ENCODE assay signal across 10 cellular contexts in genomic region chr7:93043393-93043985, GRCh38.
DNase-seq lines count a peak whose midpoint lies in the region; ATAC-seq, FAIRE-seq and TF ChIP-seq lines count a peak whose summit lies in the region.
"Had no signal": no experiment of that assay in that cellular context is flagged by ENCODE, and none has a peak within 500 bp of the region (broad histone marks: within the 10 kb centered on the region; RNA-seq: fewer than 3 reads in every experiment).

No MANE protein-coding gene starts in this region.

- H3K14ac ChIP-seq in trophoblast cell (ENCODE audit: low read length) = no peak overlapping the region

- H3K4me3 Mint-ChIP-seq in stimulated activated effector memory CD8-positive, alpha-beta T cell treated with anti-CD3 and anti-CD28 coated beads, Interleukin-12 subunit alpha, Interleukin-12 subunit beta, amount 100 ng/mL, for 72 hours = no peak overlapping the region

- no peak overlapping the region for H3K18ac ChIP-seq in trophoblast cell (ENCODE audit: low read length)

- H3K36me3 Mint-ChIP-seq in stimulated activated effector memory CD8-positive, alpha-beta T cell treated with anti-CD3 and anti-CD28 coated beads, Interleukin-12 subunit alpha, Interleukin-12 subunit beta, amount 100 ng/mL, for 72 hours = no peaks in the 10 kb centered on the region

- peak overlapping the region; percentile 37 for H2AFZ ChIP-seq in trophoblast cell (ENCODE audit: insufficient read depth, low read length, poor library complexity)

- H3K79me2 ChIP-seq in trophoblast cell (ENCODE audit: control insufficient read depth, insufficient read depth, low read length, poor library complexity) = no peaks in the 10 kb centered on the region

- DNase-seq in GM03348 (ENCODE audit: low spot score) (peak; percentile 85), T1000 (lab: John Stamatoyannopoulos, UW) (peak; percentile 52), foreskin fibroblast (peak; percentile 90 to 94), trophoblast cell (peak in 1 of 2 donors; percentile 10), NCI-H1048 (lab: John Stamatoyannopoulos, UW) (no peak), RCC 7860 (ENCODE audit: low spot score) (no peak)
- no peak for DNase-seq in effector CD8-positive, alpha-beta T cell (lab: John Stamatoyannopoulos, UW)
- no peak for DNase-seq in stimulated activated effector memory CD8-positive, alpha-beta T cell treated with anti-CD3 and anti-CD28 coated beads, Interleukin-12 subunit alpha, Interleukin-12 subunit beta, amount 100 ng/mL, for 72 hours (ENCODE audit: low spot score in 2 of 2)
- DNase-seq: SW 1271 had no signal

- H4K8ac ChIP-seq in trophoblast cell (ENCODE audit: low read depth, low read length) = peak overlapping the region; percentile 67

- H3K4ac ChIP-seq in trophoblast cell (ENCODE audit: low read depth, low read length) = no peak overlapping the region

- H3K4me3 ChIP-seq in foreskin fibroblast (ENCODE audit: low read depth in 1 of 2, low read length in 2 of 2) = peak overlapping the region; percentile 35 to 40
- H3K4me3 ChIP-seq in trophoblast cell (ENCODE audit: low read depth, low read length) = no peak overlapping the region

- H2BK5ac ChIP-seq in trophoblast cell (ENCODE audit: low read depth, low read length, poor library complexity) = no peak overlapping the region

- H3K9ac ChIP-seq in trophoblast cell (ENCODE audit: low read length) = no peak overlapping the region

- no CpG with 5 or more reads among the region's 28 CpGs for WGBS in trophoblast cell (ENCODE audit: extremely low coverage, insufficient coverage, insufficient read length)

- no peak overlapping the region for H3K23ac ChIP-seq in trophoblast cell (ENCODE audit: low read length)

- H3K79me1 ChIP-seq in trophoblast cell (ENCODE audit: low read length) = peaks cover 1% of the 10 kb centered on the region

- peak overlapping the region; percentile 58 for H3K4me2 ChIP-seq in trophoblast cell (ENCODE audit: low read length)

- no peaks in the 10 kb centered on the region for H3K4me1 Mint-ChIP-seq in stimulated activated effector memory CD8-positive, alpha-beta T cell treated with anti-CD3 and anti-CD28 coated beads, Interleukin-12 subunit alpha, Interleukin-12 subunit beta, amount 100 ng/mL, for 72 hours

- H3K27ac Mint-ChIP-seq in stimulated activated effector memory CD8-positive, alpha-beta T cell treated with anti-CD3 and anti-CD28 coated beads, Interleukin-12 subunit alpha, Interleukin-12 subunit beta, amount 100 ng/mL, for 72 hours = no peak overlapping the region

- no peaks in the 10 kb centered on the region for H3K9me3 ChIP-seq in trophoblast cell (ENCODE audit: insufficient read depth, low read depth, low read length)

- H2BK12ac ChIP-seq in trophoblast cell (ENCODE audit: low read length) = no peak overlapping the region

- H3K27me3 ChIP-seq in trophoblast cell (ENCODE audit: insufficient read depth, low read length) = no peaks in the 10 kb centered on the region

- no peaks in the 10 kb centered on the region for H3K36me3 ChIP-seq in trophoblast cell (ENCODE audit: control insufficient read depth in 1 of 2, insufficient read depth in 2 of 2, low read length in 2 of 2)

- H2AK5ac ChIP-seq in trophoblast cell (ENCODE audit: low read length) = no peak overlapping the region

- TF ChIP-seq CTCF in foreskin fibroblast (IDR thresholded peaks at IDR 0.05; ENCODE audit: low read depth, low read length) = no peak

- FAIRE-seq in RCC 7860 (lab: Jason Lieb, UNC) = no peak
- FAIRE-seq: colon had no signal

- H3K9me3 Mint-ChIP-seq in stimulated activated effector memory CD8-positive, alpha-beta T cell treated with anti-CD3 and anti-CD28 coated beads, Interleukin-12 subunit alpha, Interleukin-12 subunit beta, amount 100 ng/mL, for 72 hours = no peaks in the 10 kb centered on the region

- no peak overlapping the region for H4K91ac ChIP-seq in trophoblast cell (ENCODE audit: low read depth, low read length)

- no peak for ATAC-seq in stimulated activated effector memory CD8-positive, alpha-beta T cell treated with anti-CD3 and anti-CD28 coated beads, Interleukin-12 subunit alpha, Interleukin-12 subunit beta, amount 100 ng/mL, for 72 hours

- no peak overlapping the region for H2BK120ac ChIP-seq in trophoblast cell (ENCODE audit: insufficient read depth, low read length, poor library complexity)

- H3K4me1 ChIP-seq in trophoblast cell (ENCODE audit: control insufficient read depth in 1 of 2, insufficient read depth in 2 of 2, low read length in 2 of 2) = peaks cover 6 to 7% of the 10 kb centered on the region in 2 experiments

- H3K27ac ChIP-seq in trophoblast cell (ENCODE audit: low read depth, low read length) = no peak overlapping the region

- H4K12ac ChIP-seq in trophoblast cell (ENCODE audit: low read depth, low read length) = no peak overlapping the region

Comparison
In these comparisons a context has a peak if more than half of its experiments do, and no peak if none do; other contexts are left out.
1. DNase-seq: peak in GM03348 (single experiment), T1000 (single experiment) and foreskin fibroblast (2 of 2); none in NCI-H1048 (single experiment), RCC 7860 (single experiment), effector CD8-positive, alpha-beta T cell (single experiment) and stimulated activated effector memory CD8-positive, alpha-beta T cell treated with anti-CD3 and anti-CD28 coated beads, Interleukin-12 subunit alpha, Interleukin-12 subunit beta, amount 100 ng/mL, for 72 hours (0 of 2).